ENCODE assay signal across 21 cellular contexts in genomic region chr17:78421084-78421533, GRCh38. TPM values are rescaled to one million over a fixed set of nuclear protein-coding genes. Genes with fewer than 3 reads are reported as not detected.
DNase-seq lines count a peak whose midpoint lies in the region; ATAC-seq, FAIRE-seq and TF ChIP-seq lines count a peak whose summit lies in the region.
"Had no signal": no experiment of that assay in that cellular context is flagged by ENCODE, and none has a peak within 500 bp of the region (broad histone marks: within the 10 kb centered on the region; RNA-seq: fewer than 3 reads in every experiment).

No MANE protein-coding gene starts in this region.

- peaks cover 66% of the 10 kb centered on the region for H3K36me3 Mint-ChIP-seq in GM23338 (ENCODE audit: low read depth)
- H3K36me3 Mint-ChIP-seq in nephron (ENCODE audit: low read depth), result peaks cover 32% of the 10 kb centered on the region
- peaks cover 4% of the 10 kb centered on the region for H3K36me3 Mint-ChIP-seq in T-helper 17 cell (ENCODE audit: low read depth)

- BruUV-seq in GM12878 (replicated peaks; lab: Mats Ljungman, UMichigan), result TSS peak; percentile 14

- H3K27me3 Mint-ChIP-seq in GM23338 (ENCODE audit: insufficient read depth, low read depth, poor library complexity), result peaks cover 8% of the 10 kb centered on the region
- no peaks in the 10 kb centered on the region for H3K27me3 Mint-ChIP-seq in nephron (ENCODE audit: low read depth)
- no peaks in the 10 kb centered on the region for H3K27me3 Mint-ChIP-seq in T-helper 17 cell
- H3K27me3 Mint-ChIP-seq: B cell had no signal

- TF ChIP-seq CTCF in A549 (IDR thresholded peaks at IDR 0.05), result no peak
- no peak for TF ChIP-seq CTCF in GM23338 (conservative IDR thresholded peaks at IDR 0.05; ENCODE audit: low read depth in 2 of 2)
- TF ChIP-seq CTCF in GM12878 (IDR thresholded peaks at IDR 0.05 in 2 of 3, conservative IDR thresholded peaks at IDR 0.05 in 1 of 3; ENCODE audit: control insufficient read depth in 2 of 3, extremely low read depth in 1 of 3, insufficient read depth in 1 of 3, low read depth in 3 of 3, low read length in 3 of 3), result no peak
- TF ChIP-seq CTCF in nephron (IDR thresholded peaks at IDR 0.05; ENCODE audit: unreplicated experiment in 3 of 3), result no peak
- TF ChIP-seq CTCF in colonic mucosa (IDR thresholded peaks at IDR 0.05), result no peak

- peak overlapping the region; percentile 62 for H3K4me2 ChIP-seq in A549
- H3K4me2 ChIP-seq in GM23338, result no peak overlapping the region
- H3K4me2 ChIP-seq in GM12878 (ENCODE audit: control insufficient read depth, insufficient read depth), result no peak overlapping the region

- no peak overlapping the region for H3K4me3 ChIP-seq in A549
- H3K4me3 ChIP-seq in GM23338, result no peak overlapping the region
- no peak overlapping the region for H3K4me3 ChIP-seq in GM12878
- H3K4me3 ChIP-seq in colonic mucosa, result no peak overlapping the region
- H3K4me3 ChIP-seq: skin epidermis had no signal

- H3K79me2 ChIP-seq in GM23338 (replicated peaks; ENCODE audit: insufficient read depth) (peaks cover 21% of the 10 kb centered on the region), GM12878 (ENCODE audit: control insufficient read depth, insufficient read depth, low read length) (no peaks in the 10 kb centered on the region)
- H3K79me2 ChIP-seq: parathyroid adenoma had no signal

- peaks cover 20% of the 10 kb centered on the region for H3K36me3 ChIP-seq in GM23338 (ENCODE audit: insufficient read depth)
- peaks cover 28 to 29% of the 10 kb centered on the region in 2 experiments for H3K36me3 ChIP-seq in GM12878 (ENCODE audit: control insufficient read depth in 2 of 2, insufficient read depth in 2 of 2, low read length in 1 of 2)
- H3K36me3 ChIP-seq in colonic mucosa, result no peaks in the 10 kb centered on the region

- DNase-seq in A549 (ENCODE audit: low read depth in 1 of 2, low spot score in 1 of 2) (no peak), GM23338 (ENCODE audit: low spot score) (no peak), GM12878 (ENCODE audit: low read depth, low spot score) (no peak), T-helper 17 cell (no peak), amniotic stem cell (lab: John Stamatoyannopoulos, UW) (no peak), colonic mucosa (no peak)
- no peak for DNase-seq in stimulated activated CD4-positive, alpha-beta T cell treated with anti-CD3 and anti-CD28 coated beads, Interleukin-2, amount 100 ng/mL, for 48 hours
- DNase-seq: activated CD8-positive, alpha-beta memory T cell treated with anti-CD3 and anti-CD28 coated beads, Interleukin-2, amount 50 U/mL, for 4 hours; caudate nucleus; GDM1; KG1; NCI-H2081 treated with DMSO at 0.1 percent for 48 hours; NCI-H524; SHP77 treated with DMSO at 0.1 percent for 48 hours; T1000 had no signal

- H2AFZ ChIP-seq in GM23338, result no peak overlapping the region
- no peak overlapping the region for H2AFZ ChIP-seq in GM12878 (ENCODE audit: control insufficient read depth, low read depth, low read length)
- H2AFZ ChIP-seq: parathyroid adenoma had no signal

- in situ Hi-C loops in GM12878 (cut with MboI), result loop anchor here (5.0 kb wide), 1 partner anchor 59 kb away; the partner anchor contains the start of gene SOCS3

- H3K4me1 Mint-ChIP-seq in GM23338 (peaks cover 29% of the 10 kb centered on the region), nephron (peaks cover 33% of the 10 kb centered on the region), T-helper 17 cell (peaks cover 10% of the 10 kb centered on the region)

- H3F3A ChIP-seq in GM23338 (replicated peaks; ENCODE audit: low read depth), result peaks cover 22% of the 10 kb centered on the region

- TF ChIP-seq EP300 in A549 (IDR thresholded peaks at IDR 0.05) (no peak), GM12878 (IDR thresholded peaks at IDR 0.05; ENCODE audit: borderline replicate concordance in 1 of 2, control insufficient read depth in 1 of 2, low read depth in 2 of 2, low read length in 2 of 2) (no peak)

- H3K9me2 ChIP-seq in GM23338 (ENCODE audit: insufficient read depth), result no peaks in the 10 kb centered on the region

- peak in 1 of 2 experiments; percentile 35; a peak in 3 of 6 replicates for ATAC-seq in A549
- ATAC-seq in GM23338, result peak; percentile 27
- ATAC-seq in GM12878, result no peak
- no peak for ATAC-seq in T-helper 17 cell

- no peaks in the 10 kb centered on the region for H3K9me3 ChIP-seq in A549
- no peaks in the 10 kb centered on the region for H3K9me3 ChIP-seq in GM12878 (replicated peaks; ENCODE audit: control insufficient read depth, insufficient read depth, low read length)
- H3K9me3 ChIP-seq in T-helper 17 cell (ENCODE audit: control insufficient read depth, low read length, poor library complexity, severe bottlenecking), result no peaks in the 10 kb centered on the region
- no peaks in the 10 kb centered on the region for H3K9me3 ChIP-seq in colonic mucosa

- TF ChIP-seq RAD21 in A549 (conservative IDR thresholded peaks at IDR 0.05 in 1 of 2, IDR thresholded peaks at IDR 0.05 in 1 of 2) (no peak), GM12878 (IDR thresholded peaks at IDR 0.05; ENCODE audit: insufficient read depth, low read depth, low read length) (no peak)

- H3K27me3 ChIP-seq in GM23338 (ENCODE audit: insufficient read depth) (no peaks in the 10 kb centered on the region), GM12878 (replicated peaks in 1 of 2; ENCODE audit: control insufficient read depth in 2 of 2, insufficient read depth in 2 of 2, low read length in 1 of 2) (no peaks in the 10 kb centered on the region), colonic mucosa (no peaks in the 10 kb centered on the region)

- H4K20me1 ChIP-seq in GM23338 (replicated peaks; ENCODE audit: insufficient read depth) (peaks cover 16% of the 10 kb centered on the region), GM12878 (ENCODE audit: control insufficient read depth, insufficient read depth) (no peaks in the 10 kb centered on the region; the same call in 1 of the 2 replicates)

- WGBS in A549 (ENCODE audit: missing lambda C conversion rate), result 45% methylated on average over 3 of the region's 6 CpGs
- 95% methylated on average over 6 of the region's 6 CpGs for WGBS in GM12878 (ENCODE audit: insufficient coverage, insufficient replicate concordance, low lambda C conversion rate, missing lambda C conversion rate)

- no peaks in the 10 kb centered on the region for H3K9me3 Mint-ChIP-seq in GM23338
- H3K9me3 Mint-ChIP-seq in nephron, result no peaks in the 10 kb centered on the region

- RAD21 ChIA-PET in GM12878 (lab: Charles Lee; ENCODE audit: unreplicated experiment), result interaction anchor here (0.8 to 6.1 kb wide), 11 partner anchors 11 to 287 kb away, joined by 3 to 52 read pairs (median 6); partner anchors contain the start of gene SOCS3

- SMC1A ChIA-PET in GM12878 (lab: Charles Lee; ENCODE audit: uncharacterized antibody, unreplicated experiment), result interaction anchor here (1.3 to 3.7 kb wide), 5 partner anchors 59 to 336 kb away, joined by 4 to 26 read pairs (median 21); partner anchors contain the start of gene SOCS3

- H3K27ac ChIP-seq in A549, result peak overlapping the region; percentile 53 to 78
- H3K27ac ChIP-seq in GM23338 (ENCODE audit: low read depth), result peak overlapping the region; percentile 90
- H3K27ac ChIP-seq in GM12878 (ENCODE audit: control insufficient read depth, insufficient read depth), result no peak overlapping the region
- no peak overlapping the region for H3K27ac ChIP-seq in colonic mucosa

- FAIRE-seq in A549 (lab: Jason Lieb, UNC), result no peak
- FAIRE-seq in GM12878 (lab: Jason Lieb, UNC), result no peak
- FAIRE-seq: endometrium, GM12892 had no signal

- CTCF ChIA-PET in A549 (lab: Yijun Ruan, JAX) (interaction anchor here (0.7 to 12.8 kb wide), 41 partner anchors 11 to 400 kb away, joined by 3 to 388 read pairs (median 6); partner anchors contain the start of genes BIRC5 and SOCS3), GM12878 (lab: Yijun Ruan, JAX) (interaction anchor here (0.5 to 8.5 kb wide), 18 partner anchors 9 to 408 kb away, joined by 3 to 96 read pairs (median 4); no protein-coding TSS in a partner anchor)

- POLR2A ChIA-PET in A549 (lab: Yijun Ruan, JAX), result interaction anchor here (0.7 to 2.3 kb wide), 3 partner anchors 43 to 63 kb away, joined by 3 to 24 read pairs (median 5); partner anchors contain the start of genes PGS1 and SOCS3
- POLR2A ChIA-PET in GM12878 (lab: Charles Lee), result no interaction called here

- intact Hi-C loops in GM12878 (cut with micrococcal nuclease; ENCODE audit: unreplicated experiment), result loop anchor here (10.0 kb wide), 1 partner anchor 336 kb away; no protein-coding TSS in a partner anchor
- intact Hi-C loops in colonic mucosa (cut with DNase I), result loop anchor here (5.0 kb wide), 1 partner anchor 129 kb away; no protein-coding TSS in a partner anchor

- TF ChIP-seq POLR2A in A549 (IDR thresholded peaks at IDR 0.05; ENCODE audit: low read length) (no peak), GM12878 (IDR thresholded peaks at IDR 0.05; ENCODE audit: low read depth, low read length) (no peak)

- H3K4me3 Mint-ChIP-seq in GM23338 (no peak overlapping the region), nephron (no peak overlapping the region), T-helper 17 cell (no peak overlapping the region)
- H3K4me3 Mint-ChIP-seq: B cell had no signal

- no peak overlapping the region for H3K9ac ChIP-seq in GM12878 (ENCODE audit: control insufficient read depth, insufficient read depth, low read length)
- no peak overlapping the region for H3K9ac ChIP-seq in colonic mucosa (ENCODE audit: low read depth in 2 of 2, low read length in 2 of 2)
- H3K9ac ChIP-seq: parathyroid adenoma had no signal

- H3K27ac Mint-ChIP-seq in GM23338, result peak overlapping the region; percentile 36
- peak overlapping the region; percentile 41 to 93 (median 82) for H3K27ac Mint-ChIP-seq in nephron
- no peak overlapping the region for H3K27ac Mint-ChIP-seq in T-helper 17 cell
- H3K27ac Mint-ChIP-seq: B cell had no signal

- H3K4me1 ChIP-seq in A549 (peaks cover 38% of the 10 kb centered on the region), GM23338 (ENCODE audit: insufficient read depth) (peaks cover 12% of the 10 kb centered on the region; the same call in 1 of the 2 replicates), GM12878 (ENCODE audit: control insufficient read depth, insufficient read depth, low read length) (no peaks in the 10 kb centered on the region; the same call in 1 of the 2 replicates), colonic mucosa (peaks cover 10% of the 10 kb centered on the region)
- H3K4me1 ChIP-seq: parathyroid adenoma had no signal

RNA-seq across cellular contexts. Expression of gene PGS1, which starts 42.7 kb away (rescaled TPM):
- 29.5 and 29.6 TPM in 2 replicates for polyA plus RNA-seq in A549 (2011; rRNA removed)
- polyA plus RNA-seq in A549 (2012; cell fraction: cytosol; rRNA removed), result 41.5 and 50.7 TPM in 2 replicates
- 111 and 113 TPM in 2 replicates for polyA plus RNA-seq in A549 (2012; cell fraction: nucleus; rRNA removed)
- polyA plus RNA-seq in A549 (2017; fragmentation: RNase III; extraction: RNeasy Plus Mini Kit Qiagen cat#74134 plus additional on column Dnase treatment), result 23.4 to 27.0 TPM (median 23.7 TPM) in 3 replicates
- polyA minus RNA-seq in A549 (2011; rRNA and poly(A)+ RNA removed), result 40.0 and 45.8 TPM in 2 replicates
- 65.8 and 67.1 TPM in 2 replicates for total RNA-seq in GM23338 (2014; rRNA removed; shearing (Covaris generic))
- 42.5 and 43.9 TPM in 2 replicates for polyA plus RNA-seq in GM23338 (2016; fragmentation: Nextera tagmentation; extraction: Ambion mirVana)
- 112 and 119 TPM in 2 replicates for total RNA-seq in GM12878 (2013; cell fraction: nucleolus; rRNA removed)
- 26.5 and 29.2 TPM in 2 replicates for total RNA-seq in GM12878 (2014; rRNA removed)
- total RNA-seq in GM12878 (2014; rRNA removed; fragmentation: Illumina TruSeq; extraction: Trizol), result 15.0 and 15.9 TPM in 2 replicates
- 31.7 and 34.1 TPM in 2 replicates for total RNA-seq in GM12878 (2021)
- 14.9 TPM for polyA plus RNA-seq in GM12878 (2011; ENCODE audit: low read depth)
- polyA plus RNA-seq in GM12878 (2011; rRNA removed), result 19.4 and 28.3 TPM in 2 replicates
- 33.3 and 45.6 TPM in 2 replicates for polyA plus RNA-seq in GM12878 (2011; cell fraction: cytosol; rRNA removed)
- polyA plus RNA-seq in GM12878 (2011; cell fraction: nucleus; rRNA removed), result 145 and 149 TPM in 2 replicates
- polyA plus RNA-seq in GM12878 (2012), result 26.4 and 26.6 TPM in 2 replicates
- 13.4 and 19.1 TPM in 2 replicates for polyA plus RNA-seq in GM12878 (2014; fragmentation: Illumina TruSeq; extraction: Trizol)
- polyA plus RNA-seq in GM12878 (2014; fragmentation: Nextera tagmentation; extraction: Ambion mirVana), result 1 to 10 TPM; 1.3 to 1.9 TPM
- polyA plus RNA-seq in GM12878 (2014; rRNA removed), result 32.2 and 33.1 TPM in 2 replicates
- polyA plus RNA-seq in GM12878 (2016; fragmentation: Nextera tagmentation; extraction: Ambion mirVana), result 10 to 100 TPM; 36.3 to 37.6 TPM
- 25.3 and 42.4 TPM in 2 replicates for polyA minus RNA-seq in GM12878 (2011; rRNA and poly(A)+ RNA removed)
- 11.9 TPM in 2 replicates for polyA minus RNA-seq in GM12878 (2011; cell fraction: cytosol; rRNA and poly(A)+ RNA removed)
- polyA minus RNA-seq in GM12878 (2011; cell fraction: nucleus; rRNA and poly(A)+ RNA removed), result 41.8 and 50.4 TPM in 2 replicates
- 10 to 100 TPM; 47.5 to 54.9 TPM for total RNA-seq in T-helper 17 cell
- 10 to 100 TPM; 33.3 to 40.2 TPM for total RNA-seq in colonic mucosa

Comparison
In these comparisons a context has a peak if more than half of its experiments do, and no peak if none do; other contexts are left out.
1. H3K27ac ChIP-seq: peak in A549 (2 of 2) and GM23338 (single experiment); none in GM12878 (single experiment) and colonic mucosa (single experiment).